8 cellular contexts compared by ENCODE assay signal in genomic region chr19:54160182-54160811, GRCh38. TPM values are rescaled to one million over a fixed set of nuclear protein-coding genes. Genes with fewer than 3 reads are reported as not detected.
DNase-seq lines count a peak whose midpoint lies in the region; ATAC-seq and TF ChIP-seq lines count a peak whose summit lies in the region.

No MANE protein-coding gene starts in this region.

- intact Hi-C loops in OCI-LY7 (cut with micrococcal nuclease; ENCODE audit: unreplicated experiment): no loop called here

- no peak for TF ChIP-seq EP300 in neural cell (conservative IDR thresholded peaks at IDR 0.05; ENCODE audit: poor library complexity, severe bottlenecking)

- H2AFZ ChIP-seq in OCI-LY7 (ENCODE audit: low read length): peak overlapping the region; percentile 63
- H2AFZ ChIP-seq in neural cell (ENCODE audit: low read depth, low read length): peak overlapping the region; percentile 81

- no peak for TF ChIP-seq CTCF in AG04450 (IDR thresholded peaks at IDR 0.05; ENCODE audit: low read depth, low read length)
- TF ChIP-seq CTCF in OCI-LY7 (conservative IDR thresholded peaks at IDR 0.05; ENCODE audit: low read length): no peak
- TF ChIP-seq CTCF in neural cell (IDR thresholded peaks at IDR 0.05; ENCODE audit: poor library complexity, severe bottlenecking): no peak

- peaks cover 27% of the 10 kb centered on the region for H3K36me3 ChIP-seq in OCI-LY7 (ENCODE audit: insufficient read depth, low read length)
- H3K36me3 ChIP-seq in effector memory CD4-positive, alpha-beta T cell (ENCODE audit: control insufficient read depth, insufficient read depth, low read length): peaks cover 30% of the 10 kb centered on the region
- no peaks in the 10 kb centered on the region for H3K36me3 ChIP-seq in neural cell (ENCODE audit: insufficient read depth, low read length)

- H3K79me2 ChIP-seq in OCI-LY7 (ENCODE audit: insufficient read depth, low read depth, low read length): peaks cover 6% of the 10 kb centered on the region; the same call in 1 of the 2 replicates
- H3K79me2 ChIP-seq in neural cell (replicated peaks; ENCODE audit: insufficient read depth, low read length): peaks cover 9% of the 10 kb centered on the region

- H3F3A ChIP-seq in neural cell (ENCODE audit: insufficient read depth, low read length, poor library complexity, severe bottlenecking): no peaks in the 10 kb centered on the region

- no peak for TF ChIP-seq POLR2A in GM18505 (IDR thresholded peaks at IDR 0.05; ENCODE audit: borderline replicate concordance, extremely low read depth, insufficient read depth, insufficient read length)

- CTCF ChIA-PET in AG04450 (lab: Charles Lee) (interaction anchor here (0.7 to 1.3 kb wide), 3 partner anchors 10 to 28 kb away, joined by 3 read pairs; no protein-coding TSS in a partner anchor), OCI-LY7 (lab: Charles Lee; ENCODE audit: unreplicated experiment) (no interaction called here)

- TF ChIP-seq RAD21 in neural cell (conservative IDR thresholded peaks at IDR 0.05): peak; percentile 28

- H3K4me3 ChIP-seq in AG04450 (ENCODE audit: low read depth, low read length) (peak overlapping the region; percentile 77), OCI-LY7 (ENCODE audit: low read depth, low read length, poor library complexity, severe bottlenecking) (peak overlapping the region; percentile 81), neural cell (ENCODE audit: low read length) (peak overlapping the region; percentile 79)
- peak overlapping the region; percentile 55 for H3K4me3 ChIP-seq in effector memory CD4-positive, alpha-beta T cell (ENCODE audit: insufficient read depth, low read depth, low read length, poor library complexity, severe bottlenecking)

- H3K27me3 ChIP-seq in AG04450 (ENCODE audit: control insufficient read depth, insufficient read depth, low read length) (no peaks in the 10 kb centered on the region), neural cell (ENCODE audit: insufficient read depth, low read depth, low read length) (no peaks in the 10 kb centered on the region)
- no peaks in the 10 kb centered on the region for H3K27me3 ChIP-seq in effector memory CD4-positive, alpha-beta T cell (replicated peaks; ENCODE audit: control insufficient read depth, insufficient read depth, low read length, poor library complexity, severe bottlenecking)

- peak overlapping the region; percentile 73 for H3K9ac ChIP-seq in neural cell (ENCODE audit: low read length)

- POLR2A ChIA-PET in AG04450 (lab: Yijun Ruan, JAX) (interaction anchor here (1.0 to 2.5 kb wide), 6 partner anchors 8 to 40 kb away, joined by 3 to 16 read pairs (median 6); partner anchors contain the start of genes CNOT3, MBOAT7 and RPS9), OCI-LY7 (lab: Charles Lee) (interaction anchor here (1.2 to 2.4 kb wide), 2 partner anchors 9 to 29 kb away, joined by 3 to 10 read pairs; partner anchors contain the start of gene MBOAT7)

- H3K9me2 ChIP-seq in OCI-LY7 (ENCODE audit: insufficient read depth, low read length) (no peaks in the 10 kb centered on the region), neural cell (ENCODE audit: insufficient read depth, low read length) (no peaks in the 10 kb centered on the region)

- peak overlapping the region; percentile 91 for H3K4me2 ChIP-seq in OCI-LY7 (ENCODE audit: low read length)
- H3K4me2 ChIP-seq in neural cell (ENCODE audit: low read length): peak overlapping the region; percentile 85

- peaks cover 18% of the 10 kb centered on the region for H3K9me3 ChIP-seq in AG04450 (ENCODE audit: control insufficient read depth, insufficient read depth, low read length)
- H3K9me3 ChIP-seq in OCI-LY7 (ENCODE audit: low read length): no peaks in the 10 kb centered on the region
- no peaks in the 10 kb centered on the region for H3K9me3 ChIP-seq in effector memory CD4-positive, alpha-beta T cell (ENCODE audit: control insufficient read depth, low read length)
- no peaks in the 10 kb centered on the region for H3K9me3 ChIP-seq in neural cell (ENCODE audit: low read length)

- H3K4me1 ChIP-seq in OCI-LY7 (ENCODE audit: insufficient read depth, low read length, poor library complexity, severe bottlenecking): peaks cover 24% of the 10 kb centered on the region
- peaks cover 52% of the 10 kb centered on the region for H3K4me1 ChIP-seq in effector memory CD4-positive, alpha-beta T cell (ENCODE audit: control insufficient read depth, insufficient read depth, low read length, poor library complexity, severe bottlenecking)

- peak; percentile 4 for ATAC-seq in GM18505 (IDR thresholded peaks at IDR 0.05; ENCODE audit: unreplicated experiment)

- TSS peak; percentile 79 for BruUV-seq in OCI-LY7 (replicated peaks; lab: Mats Ljungman, UMichigan)

- no peaks in the 10 kb centered on the region for H4K20me1 ChIP-seq in OCI-LY7 (ENCODE audit: insufficient read depth, low read length)
- H4K20me1 ChIP-seq in neural cell (ENCODE audit: insufficient read depth): no peaks in the 10 kb centered on the region

- DNase-seq in AG04450 (ENCODE audit: low read depth, low spot score): no peak
- no peak for DNase-seq in OCI-LY7 (ENCODE audit: low spot score)
- no peak for DNase-seq in effector memory CD4-positive, alpha-beta T cell
- no peak for DNase-seq in NCI-H774 (lab: John Stamatoyannopoulos, UW)
- no peak for DNase-seq in stimulated activated CD4-positive, alpha-beta T cell treated with anti-CD3 and anti-CD28 coated beads, Interleukin-4, amount 100 ng/mL, for 24 hours
- DNase-seq in pons (ENCODE audit: low spot score): no peak

- H3K27ac ChIP-seq in AG04450 (ENCODE audit: low read depth, low read length) (peak overlapping the region; percentile 97), OCI-LY7 (ENCODE audit: low read depth, low read length, poor library complexity, severe bottlenecking) (peak overlapping the region; percentile 54), neural cell (ENCODE audit: low read length) (peak overlapping the region; percentile 81)
- peak overlapping the region; percentile 78 for H3K27ac ChIP-seq in effector memory CD4-positive, alpha-beta T cell (ENCODE audit: insufficient read depth, low read length, poor library complexity, severe bottlenecking)

TF ChIP-seq in neural cell, 6 proteins besides CTCF, POLR2A, EP300 and RAD21:
- TF ChIP-seq POLR2AphosphoS5 (IDR thresholded peaks at IDR 0.05): no peak
- no peak for TF ChIP-seq EZH2 (IDR thresholded peaks at IDR 0.05; ENCODE audit: borderline replicate concordance, insufficient read depth, low read length, poor library complexity, severe bottlenecking)
- TF ChIP-seq SMC3 (conservative IDR thresholded peaks at IDR 0.05; ENCODE audit: poor library complexity): peak; percentile 45
- no peak for TF ChIP-seq TAF1 (IDR thresholded peaks at IDR 0.05; ENCODE audit: low read depth)
- peak; percentile 29 for TF ChIP-seq MXI1 (conservative IDR thresholded peaks at IDR 0.05; ENCODE audit: poor library complexity, severe bottlenecking)
- TF ChIP-seq, protein P1, sequence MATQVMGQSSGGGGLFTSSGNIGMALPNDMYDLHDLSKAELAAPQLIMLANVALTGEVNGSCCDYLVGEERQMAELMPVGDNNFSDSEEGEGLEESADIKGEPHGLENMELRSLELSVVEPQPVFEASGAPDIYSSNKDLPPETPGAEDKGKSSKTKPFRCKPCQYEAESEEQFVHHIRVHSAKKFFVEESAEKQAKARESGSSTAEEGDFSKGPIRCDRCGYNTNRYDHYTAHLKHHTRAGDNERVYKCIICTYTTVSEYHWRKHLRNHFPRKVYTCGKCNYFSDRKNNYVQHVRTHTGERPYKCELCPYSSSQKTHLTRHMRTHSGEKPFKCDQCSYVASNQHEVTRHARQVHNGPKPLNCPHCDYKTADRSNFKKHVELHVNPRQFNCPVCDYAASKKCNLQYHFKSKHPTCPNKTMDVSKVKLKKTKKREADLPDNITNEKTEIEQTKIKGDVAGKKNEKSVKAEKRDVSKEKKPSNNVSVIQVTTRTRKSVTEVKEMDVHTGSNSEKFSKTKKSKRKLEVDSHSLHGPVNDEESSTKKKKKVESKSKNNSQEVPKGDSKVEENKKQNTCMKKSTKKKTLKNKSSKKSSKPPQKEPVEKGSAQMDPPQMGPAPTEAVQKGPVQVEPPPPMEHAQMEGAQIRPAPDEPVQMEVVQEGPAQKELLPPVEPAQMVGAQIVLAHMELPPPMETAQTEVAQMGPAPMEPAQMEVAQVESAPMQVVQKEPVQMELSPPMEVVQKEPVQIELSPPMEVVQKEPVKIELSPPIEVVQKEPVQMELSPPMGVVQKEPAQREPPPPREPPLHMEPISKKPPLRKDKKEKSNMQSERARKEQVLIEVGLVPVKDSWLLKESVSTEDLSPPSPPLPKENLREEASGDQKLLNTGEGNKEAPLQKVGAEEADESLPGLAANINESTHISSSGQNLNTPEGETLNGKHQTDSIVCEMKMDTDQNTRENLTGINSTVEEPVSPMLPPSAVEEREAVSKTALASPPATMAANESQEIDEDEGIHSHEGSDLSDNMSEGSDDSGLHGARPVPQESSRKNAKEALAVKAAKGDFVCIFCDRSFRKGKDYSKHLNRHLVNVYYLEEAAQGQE (IDR thresholded peaks at IDR 0.05; ENCODE audit: borderline replicate concordance): no peak

RNA-seq across cellular contexts. Expression of gene LENG1, which starts 0.8 kb away (rescaled TPM):
- polyA plus RNA-seq in AG04450 (2011; rRNA removed) (3.0 and 3.3 TPM in 2 replicates), neural cell (14.0 and 17.0 TPM in 2 replicates)
- 0.37 and 0.56 TPM in 2 replicates for polyA minus RNA-seq in AG04450 (2011; rRNA and poly(A)+ RNA removed)
- 8.0 TPM in 2 replicates for total RNA-seq in OCI-LY7 (2014; rRNA removed; shearing (Covaris generic))
- total RNA-seq in OCI-LY7 (2022): 4.7 and 5.1 TPM in 2 replicates
- 6.8 and 9.1 TPM in 2 replicates for polyA minus RNA-seq in neural cell

RNA-seq across cellular contexts. Expression of gene TMC4, which starts 12.7 kb away (rescaled TPM):
- polyA plus RNA-seq in AG04450 (2011; rRNA removed) (1.3 and 1.5 TPM in 2 replicates), neural cell (0.15 and 2.2 TPM in 2 replicates)
- 0.18 TPM in 1 of 2 replicates, not detected in the other for polyA minus RNA-seq in AG04450 (2011; rRNA and poly(A)+ RNA removed)
- not detected in 2 replicates for total RNA-seq in OCI-LY7 (2014; rRNA removed; shearing (Covaris generic))
- not detected in 2 replicates for total RNA-seq in OCI-LY7 (2022)
- 1.5 TPM in 1 of 2 replicates, not detected in the other for polyA minus RNA-seq in neural cell

RNA-seq across cellular contexts. Expression of gene CNOT3, which starts 22.7 kb away (rescaled TPM):
- polyA plus RNA-seq in AG04450 (2011; rRNA removed) (9.9 and 18.7 TPM in 2 replicates), neural cell (3.8 and 7.6 TPM in 2 replicates)
- 21.9 and 26.4 TPM in 2 replicates for polyA minus RNA-seq in AG04450 (2011; rRNA and poly(A)+ RNA removed)
- total RNA-seq in OCI-LY7 (2014; rRNA removed; shearing (Covaris generic)): 15.2 and 18.4 TPM in 2 replicates
- 54.8 and 65.1 TPM in 2 replicates for total RNA-seq in OCI-LY7 (2022)
- polyA minus RNA-seq in neural cell: 9.7 and 15.2 TPM in 2 replicates

RNA-seq across cellular contexts. Expression of gene MBOAT7, which starts 29.1 kb away (rescaled TPM):
- polyA plus RNA-seq in AG04450 (2011; rRNA removed): 45.1 and 63.2 TPM in 2 replicates
- 33.8 and 44.8 TPM in 2 replicates for polyA minus RNA-seq in AG04450 (2011; rRNA and poly(A)+ RNA removed)
- total RNA-seq in OCI-LY7 (2014; rRNA removed; shearing (Covaris generic)): 15.6 and 18.1 TPM in 2 replicates
- 25.0 and 30.2 TPM in 2 replicates for total RNA-seq in OCI-LY7 (2022)
- polyA plus RNA-seq in neural cell: 19.0 and 25.1 TPM in 2 replicates
- 31.2 and 35.0 TPM in 2 replicates for polyA minus RNA-seq in neural cell

RNA-seq across cellular contexts. Expression of gene TSEN34, which starts 30.8 kb away (rescaled TPM):
- polyA plus RNA-seq in AG04450 (2011; rRNA removed) (32.4 and 36.4 TPM in 2 replicates), neural cell (113 and 130 TPM in 2 replicates)
- 17.4 and 25.2 TPM in 2 replicates for polyA minus RNA-seq in AG04450 (2011; rRNA and poly(A)+ RNA removed)
- 19.3 and 23.6 TPM in 2 replicates for total RNA-seq in OCI-LY7 (2014; rRNA removed; shearing (Covaris generic))
- total RNA-seq in OCI-LY7 (2022): 15.3 and 16.7 TPM in 2 replicates
- polyA minus RNA-seq in neural cell: 48.9 and 52.1 TPM in 2 replicates
